8 cellular contexts compared by ENCODE assay signal in genomic region chr17:9115446-9116265, GRCh38.
A peak's percentile ranks its signal among the peaks of the same experiment; 100 is the strongest.
DNase-seq lines count a peak whose midpoint lies in the region; ATAC-seq and TF ChIP-seq lines count a peak whose summit lies in the region.

No MANE protein-coding gene starts in this region.

- DNase-seq in GM13977 (ENCODE audit: low spot score): peak; percentile 50
- DNase-seq in UCSD-AML1 (lab: John Stamatoyannopoulos, UW; ENCODE audit: unreplicated experiment): peak; percentile 40
- peak; percentile 16 for DNase-seq in cerebellum (ENCODE audit: low spot score)
- DNase-seq in left lobe of liver (ENCODE audit: low spot score): peak; percentile 65
- DNase-seq in stimulated activated CD4-positive, alpha-beta T cell treated with anti-CD3 and anti-CD28 coated beads, Interleukin-4, amount 100 ng/mL, for 4 hours: peak; percentile 49 to 50
- no peak for DNase-seq in NCI-H2029 treated with DMSO at 0.1 percent for 48 hours (lab: John Stamatoyannopoulos, UW)
- DNase-seq in superior temporal gyrus (ENCODE audit: extremely low spot score): no peak

- ATAC-seq in left lobe of liver (peak; percentile 96), GM19328 (IDR thresholded peaks at IDR 0.05; ENCODE audit: unreplicated experiment) (no peak)

- in situ Hi-C loops in GM13977 (cut with MboI; ENCODE audit: low pct_unique_long_range_greater_than_20kb, low sequenced_read_pairs, unreplicated experiment): no loop called here

- peak; percentile 15 for TF ChIP-seq CTCF in GM13977 (IDR thresholded peaks at IDR 0.05; ENCODE audit: extremely low read depth, insufficient read depth, missing control alignments)

Comparison
In these comparisons a context has a peak if more than half of its experiments do, and no peak if none do; other contexts are left out.
1. DNase-seq: peak in GM13977 (single experiment), UCSD-AML1 (single experiment), cerebellum (single experiment), left lobe of liver (single experiment) and stimulated activated CD4-positive, alpha-beta T cell treated with anti-CD3 and anti-CD28 coated beads, Interleukin-4, amount 100 ng/mL, for 4 hours (2 of 2); none in NCI-H2029 treated with DMSO at 0.1 percent for 48 hours (single experiment) and superior temporal gyrus (single experiment).